8 cellular contexts compared by ENCODE assay signal in the genomic region with DNA sequence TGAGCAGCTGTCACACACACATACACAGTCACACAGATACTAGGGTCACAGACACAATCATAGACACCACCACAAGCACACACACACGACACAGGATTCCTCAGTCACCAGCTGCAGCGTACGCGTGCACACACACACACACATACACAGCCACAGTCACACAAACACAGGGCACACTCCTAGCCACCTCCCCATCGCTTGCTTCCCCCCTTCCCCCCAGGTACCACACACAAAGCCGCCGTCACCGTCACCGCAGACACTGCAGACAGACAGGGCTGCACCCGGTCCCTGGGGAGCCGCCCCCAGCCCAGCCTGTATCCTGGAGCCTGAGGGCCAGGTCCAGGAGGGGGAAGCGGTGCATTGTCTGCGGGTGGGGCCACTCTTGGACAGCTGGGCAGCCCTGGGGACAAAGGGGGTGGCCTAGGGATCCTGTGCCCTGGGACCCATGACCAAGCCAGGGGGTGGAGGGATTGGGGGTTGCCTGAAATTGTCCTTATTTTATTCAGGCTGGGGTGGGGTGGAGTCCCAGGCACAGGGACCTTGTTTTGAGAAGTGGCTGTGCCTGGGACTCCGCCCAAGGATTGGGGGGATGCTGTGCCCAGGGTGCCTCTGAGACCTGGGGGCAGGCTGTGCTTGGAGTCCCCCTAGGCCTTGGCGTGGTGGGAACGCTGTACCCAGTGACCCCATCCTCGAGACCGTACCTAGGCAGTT. TPM values are rescaled to one million over a fixed set of nuclear protein-coding genes. Genes with fewer than 3 reads are reported as not detected.
DNase-seq lines count a peak whose midpoint lies in the region; FAIRE-seq and TF ChIP-seq lines count a peak whose summit lies in the region.

No MANE protein-coding gene starts in this region.

- H3K36me3 Mint-ChIP-seq in activated T-helper 2 cell treated with anti-CD3 and anti-CD28 coated beads, Interferon-gamma antibody, Interleukin-2, Interleukin-4, amounts not matched to agents 10 μg/mL and 5 μg/mL and 100 μg/mL, durations not matched to agents 14 hours and 24 hours and 36 hours (ENCODE audit: low read depth): peaks cover 16% of the 10 kb centered on the region

- H3K4me3 ChIP-seq in iPS-18a (ENCODE audit: low read length): peak overlapping the region; percentile 53
- peak overlapping the region; percentile 69 for H3K4me3 ChIP-seq in suprapubic skin

- H3K4me1 Mint-ChIP-seq in activated T-helper 2 cell treated with anti-CD3 and anti-CD28 coated beads, Interferon-gamma antibody, Interleukin-2, Interleukin-4, amounts not matched to agents 10 μg/mL and 5 μg/mL and 100 μg/mL, durations not matched to agents 14 hours and 24 hours and 36 hours (ENCODE audit: low read depth): peaks cover 1% of the 10 kb centered on the region

- H3K9me3 ChIP-seq in iPS-18a (ENCODE audit: control insufficient read depth, low read depth, low read length) (no peaks in the 10 kb centered on the region), suprapubic skin (no peaks in the 10 kb centered on the region)

- H3K27me3 Mint-ChIP-seq in activated T-helper 2 cell treated with anti-CD3 and anti-CD28 coated beads, Interferon-gamma antibody, Interleukin-2, Interleukin-4, amounts not matched to agents 10 μg/mL and 5 μg/mL and 100 μg/mL, durations not matched to agents 14 hours and 24 hours and 36 hours (ENCODE audit: low read depth): no peaks in the 10 kb centered on the region

- no peak overlapping the region for H3K27ac Mint-ChIP-seq in activated T-helper 2 cell treated with anti-CD3 and anti-CD28 coated beads, Interferon-gamma antibody, Interleukin-2, Interleukin-4, amounts not matched to agents 10 μg/mL and 5 μg/mL and 100 μg/mL, durations not matched to agents 14 hours and 24 hours and 36 hours

- intact Hi-C loops in activated T-helper 2 cell treated with anti-CD3 and anti-CD28 coated beads, Interferon-gamma antibody, Interleukin-2, Interleukin-4, amounts not matched to agents 10 μg/mL and 5 μg/mL and 100 μg/mL, durations not matched to agents 14 hours and 24 hours and 36 hours (cut with micrococcal nuclease): loop anchor here (1.0 to 2.0 kb wide), 2 partner anchors 26 to 27 kb away; no protein-coding TSS in a partner anchor

- H3K9ac ChIP-seq in iPS-18a (ENCODE audit: low read length): peak overlapping the region; percentile 41

- FAIRE-seq in D721Med (lab: Jason Lieb, UNC): no peak

- TF ChIP-seq CTCF in suprapubic skin (IDR thresholded peaks at IDR 0.05): no peak
- no peak for TF ChIP-seq CTCF in D721Med (IDR thresholded peaks at IDR 0.05; ENCODE audit: insufficient read depth, missing control alignments)

- H3K27ac ChIP-seq in iPS-18a (ENCODE audit: low read length) (no peak overlapping the region), suprapubic skin (peak overlapping the region; percentile 89)

- TF ChIP-seq EP300 in suprapubic skin (IDR thresholded peaks at IDR 0.05): no peak

- 22% methylated on average over 6 of the region's 18 CpGs for WGBS in suprapubic skin

- H3K27me3 ChIP-seq in iPS-18a (ENCODE audit: control insufficient read depth, insufficient read depth, low read length) (no peaks in the 10 kb centered on the region), suprapubic skin (no peaks in the 10 kb centered on the region)

- H3K36me3 ChIP-seq in iPS-18a (ENCODE audit: control insufficient read depth, low read depth, low read length): peaks cover 8% of the 10 kb centered on the region
- peaks cover 26% of the 10 kb centered on the region for H3K36me3 ChIP-seq in suprapubic skin

- H3K4me3 Mint-ChIP-seq in activated T-helper 2 cell treated with anti-CD3 and anti-CD28 coated beads, Interferon-gamma antibody, Interleukin-2, Interleukin-4, amounts not matched to agents 10 μg/mL and 5 μg/mL and 100 μg/mL, durations not matched to agents 14 hours and 24 hours and 36 hours (ENCODE audit: low read depth): peak overlapping the region; percentile 40

- no peak for TF ChIP-seq POLR2A in suprapubic skin (IDR thresholded peaks at IDR 0.05)

- H3K4me1 ChIP-seq in iPS-18a (ENCODE audit: control insufficient read depth, low read depth, low read length): peaks cover 8% of the 10 kb centered on the region
- peaks cover 64% of the 10 kb centered on the region for H3K4me1 ChIP-seq in suprapubic skin

- H3K9me3 Mint-ChIP-seq in activated T-helper 2 cell treated with anti-CD3 and anti-CD28 coated beads, Interferon-gamma antibody, Interleukin-2, Interleukin-4, amounts not matched to agents 10 μg/mL and 5 μg/mL and 100 μg/mL, durations not matched to agents 14 hours and 24 hours and 36 hours: no peaks in the 10 kb centered on the region

- DNase-seq in activated gamma-delta T cell (lab: John Stamatoyannopoulos, UW) (peak; percentile 19), activated gamma-delta T cell treated with Interleukin-2 at 50 U/mL for 16 hours (no peak), suprapubic skin (ENCODE audit: low spot score in 2 of 2) (peak in 1 of 2 donors; percentile 80), D721Med (ENCODE audit: insufficient read length, low spot score) (no peak)
- no peak for DNase-seq in activated T-helper 2 cell treated with anti-CD3 and anti-CD28 coated beads, Interferon-gamma antibody, Interleukin-2, Interleukin-4, amounts not matched to agents 10 μg/mL and 5 μg/mL and 100 μg/mL, durations not matched to agents 14 hours and 24 hours and 36 hours (ENCODE audit: low spot score)
- no peak for DNase-seq in activated CD4-positive, CD25-positive, alpha-beta regulatory T cell treated with anti-CD3 and anti-CD28 coated beads, Interleukin-2, amount 50 U/mL, for 72 hours
- no peak for DNase-seq in effector CD8-positive, alpha-beta T cell (lab: John Stamatoyannopoulos, UW)

RNA-seq across cellular contexts. Expression of a gene that starts 1.0 kb away (rescaled TPM):
- 18.0 and 27.0 TPM in 2 replicates for total RNA-seq in activated T-helper 2 cell treated with anti-CD3 and anti-CD28 coated beads, Interferon-gamma antibody, Interleukin-2, Interleukin-4, amounts not matched to agents 10 μg/mL and 5 μg/mL and 100 μg/mL, durations not matched to agents 14 hours and 24 hours and 36 hours
- total RNA-seq in suprapubic skin: 10 to 100 TPM; 20.5 to 38.2 (median 29.3) TPM

RNA-seq across cellular contexts. Expression of a gene that starts 27.2 kb away (rescaled TPM):
- 33.5 and 36.7 TPM in 2 replicates for total RNA-seq in activated T-helper 2 cell treated with anti-CD3 and anti-CD28 coated beads, Interferon-gamma antibody, Interleukin-2, Interleukin-4, amounts not matched to agents 10 μg/mL and 5 μg/mL and 100 μg/mL, durations not matched to agents 14 hours and 24 hours and 36 hours
- total RNA-seq in suprapubic skin: 10 to 100 TPM; 31.2 to 53.8 (median 39.3) TPM

RNA-seq across cellular contexts. Expression of a gene that starts 27.4 kb away (rescaled TPM):
- 7.4 and 8.4 TPM in 2 replicates for total RNA-seq in activated T-helper 2 cell treated with anti-CD3 and anti-CD28 coated beads, Interferon-gamma antibody, Interleukin-2, Interleukin-4, amounts not matched to agents 10 μg/mL and 5 μg/mL and 100 μg/mL, durations not matched to agents 14 hours and 24 hours and 36 hours
- total RNA-seq in suprapubic skin: 10 to 100 TPM; 52.9 to 93.8 (median 70.9) TPM
